In the genomic region with DNA sequence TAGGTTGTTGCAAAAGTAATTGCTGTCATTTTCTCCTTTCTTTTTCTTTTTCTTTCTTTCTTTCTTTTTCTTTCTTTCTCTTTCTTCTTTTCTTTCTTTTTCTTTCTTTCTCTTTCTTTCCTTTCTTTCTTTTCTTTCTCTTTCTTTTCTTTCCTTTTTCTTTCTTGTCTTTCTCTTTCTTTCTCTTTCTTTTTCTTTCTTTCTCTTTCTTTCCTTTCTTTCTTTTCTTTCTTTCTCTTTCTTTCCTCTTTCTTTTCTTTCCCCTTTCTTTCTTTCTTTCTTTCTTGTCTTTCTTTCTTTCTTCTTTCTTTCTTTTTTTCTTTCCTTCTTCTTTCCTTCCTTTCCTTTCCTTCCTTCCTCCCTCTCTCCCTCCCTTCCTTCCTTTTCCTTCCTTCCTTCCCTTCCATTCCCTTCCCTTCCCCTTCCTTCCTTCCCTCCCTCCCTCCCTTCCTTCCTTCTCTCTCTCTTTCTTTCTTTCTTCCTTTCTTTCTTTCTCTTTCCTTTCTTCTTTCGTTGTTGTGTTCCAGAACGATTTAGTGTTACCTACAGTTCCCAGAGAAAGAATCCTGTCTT, we compare ENCODE assay signal across 1 cellular context.
TF ChIP-seq lines count a peak whose summit lies in the region.

No MANE protein-coding gene starts in this region.

TF ChIP-seq in WTC11, 78 proteins besides CTCF, POLR2A, EP300 and RAD21 (continued from another document):
- TF ChIP-seq, protein P1, sequence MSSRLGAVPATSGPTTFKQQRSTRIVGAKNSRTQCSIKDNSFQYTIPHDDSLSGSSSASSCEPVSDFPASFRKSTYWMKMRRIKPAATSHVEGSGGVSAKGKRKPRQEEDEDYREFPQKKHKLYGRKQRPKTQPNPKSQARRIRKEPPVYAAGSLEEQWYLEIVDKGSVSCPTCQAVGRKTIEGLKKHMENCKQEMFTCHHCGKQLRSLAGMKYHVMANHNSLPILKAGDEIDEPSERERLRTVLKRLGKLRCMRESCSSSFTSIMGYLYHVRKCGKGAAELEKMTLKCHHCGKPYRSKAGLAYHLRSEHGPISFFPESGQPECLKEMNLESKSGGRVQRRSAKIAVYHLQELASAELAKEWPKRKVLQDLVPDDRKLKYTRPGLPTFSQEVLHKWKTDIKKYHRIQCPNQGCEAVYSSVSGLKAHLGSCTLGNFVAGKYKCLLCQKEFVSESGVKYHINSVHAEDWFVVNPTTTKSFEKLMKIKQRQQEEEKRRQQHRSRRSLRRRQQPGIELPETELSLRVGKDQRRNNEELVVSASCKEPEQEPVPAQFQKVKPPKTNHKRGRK (CRISPR knock-in tag; IDR thresholded peaks at IDR 0.05; ENCODE audit: borderline replicate concordance): 0 out of 2 replicates have a peak, but pooled peaks have one; percentile 39
TF ChIP-seq in WTC11: peak in this region for 1.
